ENCODE assay signal across 15 cellular contexts in genomic region chr16:2974319-2975056, GRCh38. TPM values are rescaled to one million over a fixed set of nuclear protein-coding genes. Genes with fewer than 3 reads are reported as not detected.
A peak's percentile ranks its signal among the peaks of the same experiment; 100 is the strongest.
DNase-seq lines count a peak whose midpoint lies in the region; ATAC-seq and TF ChIP-seq lines count a peak whose summit lies in the region.
"Had no signal": no experiment of that assay in that cellular context is flagged by ENCODE, and none has a peak within 500 bp of the region (broad histone marks: within the 10 kb centered on the region; RNA-seq: fewer than 3 reads in every experiment).

No MANE protein-coding gene starts in this region.

- intact Hi-C loops in transverse colon (cut with DNase I; ENCODE audit: low total_unique reads), result no loop called here

- ATAC-seq in HG02840 (IDR thresholded peaks at IDR 0.05; ENCODE audit: low FRiP score, unreplicated experiment), result no peak
- ATAC-seq: GM23338, SK-N-SH treated with all-trans-retinoic acid at 6 μM for 48 hours had no signal

- no peaks in the 10 kb centered on the region for H3K9me3 ChIP-seq in transverse colon

- H3K4me1 ChIP-seq in transverse colon, result peaks cover 6 to 25% (median 17%) of the 10 kb centered on the region in 4 donors

- H3K27ac ChIP-seq in C4-2B (peak overlapping the region; percentile 92), layer of hippocampus (ENCODE audit: low read depth, low read length) (peak overlapping the region; percentile 10), transverse colon (no peak overlapping the region)

- no peak overlapping the region for H3K4me3 ChIP-seq in transverse colon
- H3K4me3 ChIP-seq: GM23338 had no signal

- in situ Hi-C loops in transverse colon (cut with MboI; ENCODE audit: low pct_ligation_motif_present in 1 of 4, low pct_unique_long_range_greater_than_20kb in 1 of 4, low sequenced_read_pairs in 3 of 4), result no loop called here

- TF ChIP-seq POLR2A in transverse colon (IDR thresholded peaks at IDR 0.05), result no peak

- no peaks in the 10 kb centered on the region for H3K36me3 ChIP-seq in transverse colon

- DNase-seq in M059J (ENCODE audit: low read depth), result peak; percentile 43
- no peak for DNase-seq in transverse colon
- DNase-seq: CD8-positive, alpha-beta memory T cell; HFFc6; MM.1S; NCI-H1105; NCI-H187; Right ventricle myocardium superior had no signal

- no peak for TF ChIP-seq CTCF in C4-2B (conservative IDR thresholded peaks at IDR 0.05)
- no peak for TF ChIP-seq CTCF in transverse colon (IDR thresholded peaks at IDR 0.05)

- no peaks in the 10 kb centered on the region for H3K27me3 ChIP-seq in layer of hippocampus (ENCODE audit: control insufficient read depth, insufficient read depth, low read length)
- H3K27me3 ChIP-seq in transverse colon, result peaks cover 5% of the 10 kb centered on the region

- no peak for TF ChIP-seq EP300 in transverse colon (IDR thresholded peaks at IDR 0.05; ENCODE audit: low read depth)

- WGBS in transverse colon (ENCODE audit: low coverage in 1 of 2), 2 donors, result 95% methylated on average over 9 of the region's 15 CpGs; no CpG with 5 or more reads in 1 of the 2 donors

RNA-seq across cellular contexts. Expression of gene PAQR4, which starts 5.3 kb away (rescaled TPM):
- total RNA-seq in M059J (2014; rRNA removed; shearing (Covaris generic)), result 24.0 and 38.7 TPM in 2 replicates
- total RNA-seq in transverse colon, result 1 to 10 TPM in 3 of 4 donors, not detected in 1; 3.0 to 5.9 (median 4.4) TPM

RNA-seq across cellular contexts. Expression of gene PKMYT1, which starts 5.8 kb away (rescaled TPM):
- 47.4 and 57.5 TPM in 2 replicates for total RNA-seq in M059J (2014; rRNA removed; shearing (Covaris generic))
- total RNA-seq in transverse colon, result 1 to 10 TPM in 2 of 4 donors, under 1 TPM in 1, not detected in 1; 0.55 to 3.6 (median 3.0) TPM

RNA-seq across cellular contexts. Expression of gene KREMEN2, which starts 10.4 kb away (rescaled TPM):
- 2.1 and 6.3 TPM in 2 replicates for total RNA-seq in M059J (2014; rRNA removed; shearing (Covaris generic))
- total RNA-seq in transverse colon, result 1 to 10 TPM in 2 of 4 donors, under 1 TPM in 1, not detected in 1; 0.79 to 3.2 (median 1.1) TPM
- total RNA-seq: CD8-positive, alpha-beta memory T cell; HFFc6; Right ventricle myocardium superior had no signal

RNA-seq across cellular contexts. Expression of gene CLDN9, which starts 38.2 kb away (rescaled TPM):
- not detected in 2 replicates for total RNA-seq in M059J (2014; rRNA removed; shearing (Covaris generic))
- total RNA-seq in transverse colon, result 1 to 10 TPM in 1 of 4 donors, under 1 TPM in 1, not detected in 2; 0.55 to 1.1 TPM
- total RNA-seq: B cell; CD8-positive, alpha-beta memory T cell; Daoy; HFFc6 had no signal

RNA-seq across cellular contexts. Expression of gene CLDN6, which starts 43.5 kb away (rescaled TPM):
- 0.27 and 0.34 TPM in 2 replicates for total RNA-seq in M059J (2014; rRNA removed; shearing (Covaris generic))
- total RNA-seq in transverse colon, result not detected
- total RNA-seq: B cell; CD8-positive, alpha-beta memory T cell; Daoy; Right ventricle myocardium superior had no signal

Comparison
In these comparisons a context has a peak if more than half of its experiments do, and no peak if none do; other contexts are left out.
1. H3K27ac ChIP-seq: peak in C4-2B (single experiment) and layer of hippocampus (single experiment); none in transverse colon (0 of 4).
2. RNA of gene PKMYT1, which starts 5.8 kb away (total RNA-seq): 47.4 to 57.5 TPM in M059J; 0.55 to 3.6 TPM in transverse colon; every median in the first group is over 10 times any median in the second.